18 cellular contexts compared by ENCODE assay signal in the genomic region with DNA sequence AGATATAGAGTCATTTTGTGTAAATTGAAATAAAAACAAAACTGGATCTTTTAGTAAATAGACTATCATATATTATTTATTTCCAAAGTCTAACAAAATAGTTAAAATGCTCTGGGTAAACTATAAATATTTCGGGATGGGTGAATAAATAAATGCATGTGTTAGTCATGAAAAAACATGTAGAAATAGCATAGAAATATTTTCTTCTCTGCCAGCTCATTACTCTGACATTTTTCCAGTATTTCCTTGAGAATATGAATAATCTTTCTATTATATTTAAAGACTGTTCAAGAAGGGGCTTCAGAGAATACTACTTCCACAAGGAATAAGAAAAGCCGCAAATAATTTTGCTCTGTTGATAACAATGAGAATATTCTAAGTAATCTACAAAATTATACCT.
DNase-seq lines count a peak whose midpoint lies in the region; ATAC-seq and TF ChIP-seq lines count a peak whose summit lies in the region.
"Had no signal": no experiment of that assay in that cellular context is flagged by ENCODE, and none has a peak within 500 bp of the region (broad histone marks: within the 10 kb centered on the region; RNA-seq: fewer than 3 reads in every experiment).

No MANE protein-coding gene starts in this region.

- CTCF ChIA-PET in PC-3 (lab: Charles Lee): no interaction called here

- H3K27ac ChIP-seq in GM23248 (no peak overlapping the region), PC-3 (ENCODE audit: low read length) (no peak overlapping the region)
- H3K27ac ChIP-seq: BLaER1 had no signal

- no peaks in the 10 kb centered on the region for H4K20me1 ChIP-seq in GM23248 (ENCODE audit: insufficient read depth)
- no peaks in the 10 kb centered on the region for H4K20me1 ChIP-seq in PC-3 (ENCODE audit: low read length)
- H4K20me1 ChIP-seq: BLaER1 had no signal

- no peak for TF ChIP-seq CTCF in PC-3 (conservative IDR thresholded peaks at IDR 0.05; ENCODE audit: low read depth, low read length)
- TF ChIP-seq CTCF in epithelial cell of esophagus (IDR thresholded peaks at IDR 0.05; ENCODE audit: insufficient read depth, low read depth, low read length, missing control alignments): no peak

- no peak overlapping the region for H3K4me3 ChIP-seq in GM23248
- no peak overlapping the region for H3K4me3 ChIP-seq in PC-3 (ENCODE audit: low read length)
- no peak overlapping the region for H3K4me3 ChIP-seq in epithelial cell of esophagus (ENCODE audit: low read length)
- H3K4me3 ChIP-seq: BLaER1, GM12878, GM23338 had no signal

- DNase-seq in GM23248: peak; percentile 32
- peak; percentile 38 for DNase-seq in PC-3
- DNase-seq in epithelial cell of esophagus (ENCODE audit: low read depth): peak; percentile 19
- peak; percentile 2 for DNase-seq in hepatic stellate cell (ENCODE audit: low spot score)
- DNase-seq in COLO829 (ENCODE audit: low spot score): no peak
- DNase-seq in central memory CD4-positive, alpha-beta T cell: no peak
- DNase-seq: 8988T; Calu3; CD4-positive, alpha-beta memory T cell; DMS79 treated with DMSO at 0.1 percent for 48 hours; HFFc6 had no signal

- POLR2A ChIA-PET in PC-3 (lab: Charles Lee; ENCODE audit: unreplicated experiment): no interaction called here

- no peak overlapping the region for H3K4me2 ChIP-seq in GM23248 (ENCODE audit: unreplicated experiment)
- H3K4me2 ChIP-seq in PC-3 (ENCODE audit: low read length): peak overlapping the region; percentile 5; the same call in 1 of the 2 replicates
- H3K4me2 ChIP-seq: BLaER1, GM23338 had no signal

- H3F3A ChIP-seq in GM23248 (ENCODE audit: insufficient read depth): no peaks in the 10 kb centered on the region
- no peaks in the 10 kb centered on the region for H3F3A ChIP-seq in PC-3 (ENCODE audit: low read length, unreplicated experiment)

- H3K9me2 ChIP-seq in GM23248 (ENCODE audit: insufficient read depth) (no peaks in the 10 kb centered on the region), PC-3 (replicated peaks; ENCODE audit: low read length) (no peaks in the 10 kb centered on the region)

- intact Hi-C loops in PC-3 (cut with micrococcal nuclease): no loop called here

- H3K4me1 ChIP-seq in GM23248 (ENCODE audit: insufficient read depth) (peaks cover 7% of the 10 kb centered on the region; the same call in 1 of the 2 replicates), PC-3 (ENCODE audit: insufficient read depth, low read length) (peaks cover 15% of the 10 kb centered on the region)
- H3K4me1 ChIP-seq: BLaER1 had no signal

- H2AFZ ChIP-seq in GM23248 (no peak overlapping the region; the same call in 1 of the 2 replicates), PC-3 (ENCODE audit: low read length) (no peak overlapping the region)
- H2AFZ ChIP-seq: GM23338 had no signal

- in situ Hi-C loops in GM23248 (cut with MboI): no loop called here

- WGBS in GM23248 (ENCODE audit: low coverage in 1 of 2, low lambda C conversion rate in 2 of 2, missing lambda C conversion rate in 2 of 2), 2 experiments: 14 to 17% methylated on average over 2 of the region's 2 CpGs

- H3K79me2 ChIP-seq in GM23248 (ENCODE audit: insufficient read depth) (no peaks in the 10 kb centered on the region), PC-3 (ENCODE audit: low read length) (no peaks in the 10 kb centered on the region)

- H3K27me3 ChIP-seq in GM23248 (replicated peaks; ENCODE audit: insufficient read depth): no peaks in the 10 kb centered on the region
- H3K27me3 ChIP-seq in PC-3 (ENCODE audit: low read length): no peaks in the 10 kb centered on the region
- H3K27me3 ChIP-seq: BLaER1 had no signal

- H3K9ac ChIP-seq in GM23248 (no peak overlapping the region), PC-3 (ENCODE audit: low read length) (no peak overlapping the region)
- H3K9ac ChIP-seq: BLaER1 had no signal

- ATAC-seq in PC-3 (no peak), GM21381 (IDR thresholded peaks at IDR 0.05; ENCODE audit: unreplicated experiment) (no peak), HG02763 (IDR thresholded peaks at IDR 0.05; ENCODE audit: unreplicated experiment) (no peak)
- ATAC-seq: GM12878, GM23338, HCT116, HepG2 had no signal

- H3K36me3 ChIP-seq in GM23248 (ENCODE audit: low read depth): no peaks in the 10 kb centered on the region
- H3K36me3 ChIP-seq in PC-3 (ENCODE audit: low read depth, low read length): no peaks in the 10 kb centered on the region
- H3K36me3 ChIP-seq: BLaER1 had no signal

- no TSS peak for BruUV-seq in PC-3 (replicated peaks; lab: Mats Ljungman, UMichigan)

- no peaks in the 10 kb centered on the region for H3K9me3 ChIP-seq in GM23248 (ENCODE audit: low read depth)
- H3K9me3 ChIP-seq in PC-3 (ENCODE audit: low read length): no peaks in the 10 kb centered on the region
- H3K9me3 ChIP-seq: BLaER1 had no signal

Comparison
In these comparisons a context has a peak if more than half of its experiments do, and no peak if none do; other contexts are left out.
1. DNase-seq: peak in GM23248 (single experiment), PC-3 (single experiment), epithelial cell of esophagus (single experiment) and hepatic stellate cell (single experiment); none in COLO829 (single experiment) and central memory CD4-positive, alpha-beta T cell (single experiment).